ENCODE assay signal across 23 cellular contexts in genomic region chr7:110988890-110989501, GRCh38.
"Had no signal": no experiment of that assay in that cellular context is flagged by ENCODE, and none has a peak within 500 bp of the region (broad histone marks: within the 10 kb centered on the region; RNA-seq: fewer than 3 reads in every experiment).

No MANE protein-coding gene starts in this region.

- H3K27ac ChIP-seq: esophagus muscularis mucosa, foreskin keratinocyte, lower lobe of right lung, sigmoid colon, upper lobe of left lung had no signal

- DNase-seq: activated CD4-positive, alpha-beta memory T cell treated with anti-CD3 and anti-CD28 coated beads, Interleukin-2, amount 10 ng/mL, durations not matched to agents 7 days and 5 days; activated CD4-positive, alpha-beta T cell treated with anti-CD3 and anti-CD28 coated beads, Interleukin-2, amount 10 ng/mL, durations not matched to agents 24 days and 14 days; activated gamma-delta T cell; activated T-cell treated with anti-CD3 and anti-CD28 coated beads for 4 hours; central memory CD4-positive, alpha-beta T cell; effector memory CD4-positive, alpha-beta T cell; foreskin keratinocyte; kidney; lower lobe of right lung; naive B cell; nucleus accumbens; posterior cingulate gyrus; sigmoid colon; stimulated activated CD4-positive, alpha-beta T cell treated with anti-CD3 and anti-CD28 coated beads, Interleukin-2, amount 100 ng/mL, for 48 hours; stimulated activated CD8-positive, alpha-beta memory T cell treated with anti-CD3 and anti-CD28 coated beads, Interleukin-4, amount 100 ng/mL, for 48 hours; stimulated activated naive B cell treated with anti-CD40 and anti-IgM and Interleukin-4, amounts not matched to agents 10 μg/mL and 1 μg/mL and 100 μg/mL, for 72 hours; SW 1271; T-helper 17 cell; upper lobe of left lung had no signal

- ATAC-seq: activated naive CD4-positive, alpha-beta T cell treated with anti-CD3 and anti-CD28 coated beads, Interleukin-2, amount 50 U/mL, for 72 hours; foreskin keratinocyte; lower lobe of right lung; stimulated activated naive B cell treated with anti-CD40 and anti-IgM and Interleukin-4, amounts not matched to agents 10 μg/mL and 1 μg/mL and 100 μg/mL, for 72 hours; T-helper 17 cell had no signal

- H3K36me3 ChIP-seq: esophagus muscularis mucosa, lower lobe of right lung, sigmoid colon, upper lobe of left lung had no signal

- H3K27ac Mint-ChIP-seq: activated CD4-positive, alpha-beta memory T cell treated with anti-CD3 and anti-CD28 coated beads, Interleukin-2, amount 10 ng/mL, durations not matched to agents 7 days and 5 days; activated CD4-positive, alpha-beta T cell treated with anti-CD3 and anti-CD28 coated beads, Interleukin-2, amount 10 ng/mL, durations not matched to agents 24 days and 14 days; activated naive CD4-positive, alpha-beta T cell treated with anti-CD3 and anti-CD28 coated beads, Interleukin-2, amount 50 U/mL, for 72 hours; brain; stimulated activated naive B cell treated with anti-CD40 and anti-IgM and Interleukin-4, amounts not matched to agents 10 μg/mL and 1 μg/mL and 100 μg/mL, for 72 hours; T-helper 17 cell had no signal

- H3K9me3 Mint-ChIP-seq: brain; naive B cell; stimulated activated naive B cell treated with anti-CD40 and anti-IgM and Interleukin-4, amounts not matched to agents 10 μg/mL and 1 μg/mL and 100 μg/mL, for 72 hours had no signal

- H3K4me3 ChIP-seq: esophagus muscularis mucosa, lower lobe of right lung, sigmoid colon, smooth muscle cell, upper lobe of left lung had no signal

- H3K36me3 Mint-ChIP-seq: brain; naive B cell; stimulated activated naive B cell treated with anti-CD40 and anti-IgM and Interleukin-4, amounts not matched to agents 10 μg/mL and 1 μg/mL and 100 μg/mL, for 72 hours had no signal

- H3K27me3 ChIP-seq: esophagus muscularis mucosa, foreskin keratinocyte, sigmoid colon, upper lobe of left lung had no signal

- H3K4me3 Mint-ChIP-seq: activated CD4-positive, alpha-beta memory T cell treated with anti-CD3 and anti-CD28 coated beads, Interleukin-2, amount 10 ng/mL, durations not matched to agents 7 days and 5 days; activated CD4-positive, alpha-beta T cell treated with anti-CD3 and anti-CD28 coated beads, Interleukin-2, amount 10 ng/mL, durations not matched to agents 24 days and 14 days; brain; naive B cell; stimulated activated naive B cell treated with anti-CD40 and anti-IgM and Interleukin-4, amounts not matched to agents 10 μg/mL and 1 μg/mL and 100 μg/mL, for 72 hours; T-helper 17 cell had no signal

- H3K27me3 Mint-ChIP-seq: activated CD4-positive, alpha-beta memory T cell treated with anti-CD3 and anti-CD28 coated beads, Interleukin-2, amount 10 ng/mL, durations not matched to agents 7 days and 5 days; activated CD4-positive, alpha-beta T cell treated with anti-CD3 and anti-CD28 coated beads, Interleukin-2, amount 10 ng/mL, durations not matched to agents 24 days and 14 days; brain; naive B cell; stimulated activated naive B cell treated with anti-CD40 and anti-IgM and Interleukin-4, amounts not matched to agents 10 μg/mL and 1 μg/mL and 100 μg/mL, for 72 hours; T-helper 17 cell had no signal

- H3K4me1 Mint-ChIP-seq: brain; stimulated activated naive B cell treated with anti-CD40 and anti-IgM and Interleukin-4, amounts not matched to agents 10 μg/mL and 1 μg/mL and 100 μg/mL, for 72 hours had no signal
